ENCODE assay signal across 9 cellular contexts in the genomic region with DNA sequence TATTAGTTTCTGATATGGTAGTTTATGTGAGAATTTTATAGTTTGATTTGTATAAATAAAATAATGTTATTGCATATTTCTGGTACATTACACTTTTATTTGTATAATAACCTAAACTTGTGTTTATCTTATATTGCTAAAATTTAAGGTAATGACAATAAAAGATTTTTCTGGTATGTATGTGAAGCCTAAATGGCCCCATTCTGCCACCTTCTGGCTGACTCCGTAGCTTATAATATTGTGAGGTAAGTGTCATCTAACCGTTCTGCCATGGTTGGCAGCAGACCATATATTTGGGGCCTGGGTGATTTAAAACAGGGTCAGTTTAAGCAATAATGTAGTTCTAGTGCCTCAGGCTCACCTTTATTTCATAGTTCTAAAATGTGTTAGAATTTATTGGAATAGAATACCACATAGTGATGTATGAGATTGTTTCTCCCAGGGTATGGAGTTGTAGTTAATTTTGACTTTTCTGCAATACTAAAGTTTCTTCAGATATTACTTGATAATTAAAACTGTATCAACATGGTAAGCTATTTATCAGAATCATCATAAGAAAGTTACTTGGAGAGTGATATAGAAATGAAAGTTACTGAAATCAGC. TPM values are rescaled to one million over a fixed set of nuclear protein-coding genes. Genes with fewer than 3 reads are reported as not detected.
DNase-seq lines count a peak whose midpoint lies in the region; ATAC-seq and TF ChIP-seq lines count a peak whose summit lies in the region.
"Had no signal": no experiment of that assay in that cellular context is flagged by ENCODE, and none has a peak within 500 bp of the region (broad histone marks: within the 10 kb centered on the region; RNA-seq: fewer than 3 reads in every experiment).

No MANE protein-coding gene starts in this region.

- no peaks in the 10 kb centered on the region for H3K4me1 Mint-ChIP-seq in neural crest cell

- H3K27ac Mint-ChIP-seq in neural crest cell (ENCODE audit: unreplicated experiment), result no peak overlapping the region

- peak; percentile 85 for ATAC-seq in HG02852 (IDR thresholded peaks at IDR 0.05; ENCODE audit: unreplicated experiment)
- no peak for ATAC-seq in GM21447 (IDR thresholded peaks at IDR 0.05; ENCODE audit: unreplicated experiment)

- H3K36me3 Mint-ChIP-seq in neural crest cell (ENCODE audit: low read depth), result peaks cover 12% of the 10 kb centered on the region

- DNase-seq in NCI-H1436 (lab: John Stamatoyannopoulos, UW) (peak; percentile 3), NCI-H1436 treated with DMSO at 0.1 percent for 48 hours (lab: John Stamatoyannopoulos, UW) (no peak), NCI-H345 (lab: John Stamatoyannopoulos, UW) (peak; percentile 38), epithelial cell of proximal tubule (ENCODE audit: low read depth) (no peak), neural crest cell (ENCODE audit: low read depth, low spot score) (peak; percentile 11)
- peak; percentile 54 to 58 for DNase-seq in activated CD4-positive, alpha-beta T cell treated with anti-CD3 and anti-CD28 coated beads, Interleukin-2, amount 50 U/mL, for 48 hours

- peak; percentile 85 for TF ChIP-seq CTCF in epithelial cell of proximal tubule (conservative IDR thresholded peaks at IDR 0.05; ENCODE audit: low read depth, low read length)
- peak; percentile 79 for TF ChIP-seq CTCF in neural crest cell (conservative IDR thresholded peaks at IDR 0.05)

- H3K4me3 Mint-ChIP-seq in neural crest cell, result no peak overlapping the region

- H3K4me3 ChIP-seq in epithelial cell of proximal tubule (ENCODE audit: low read depth, low read length), result no peak overlapping the region
- H3K4me3 ChIP-seq: BLaER1 treated with 17β-estradiol and CSF1 and Interleukin-3, amounts not matched to agents 10 nM and 100 nM had no signal

- no peaks in the 10 kb centered on the region for H3K27me3 Mint-ChIP-seq in neural crest cell (ENCODE audit: low read depth)

- peaks cover 7% of the 10 kb centered on the region for H3K9me3 Mint-ChIP-seq in neural crest cell

RNA-seq across cellular contexts. Expression of a gene that starts 21.2 kb away (rescaled TPM):
- total RNA-seq in epithelial cell of proximal tubule (9.5 and 10.1 TPM in 2 replicates), neural crest cell (34.4 and 42.1 TPM in 2 replicates)

Comparison
In these comparisons a context has a peak if more than half of its experiments do, and no peak if none do; other contexts are left out.
1. DNase-seq: peak in NCI-H1436 (single experiment), NCI-H345 (single experiment), activated CD4-positive, alpha-beta T cell treated with anti-CD3 and anti-CD28 coated beads, Interleukin-2, amount 50 U/mL, for 48 hours (2 of 2) and neural crest cell (single experiment); none in NCI-H1436 treated with DMSO at 0.1 percent for 48 hours (single experiment) and epithelial cell of proximal tubule (single experiment).